8 cellular contexts compared by ENCODE assay signal in the genomic region with DNA sequence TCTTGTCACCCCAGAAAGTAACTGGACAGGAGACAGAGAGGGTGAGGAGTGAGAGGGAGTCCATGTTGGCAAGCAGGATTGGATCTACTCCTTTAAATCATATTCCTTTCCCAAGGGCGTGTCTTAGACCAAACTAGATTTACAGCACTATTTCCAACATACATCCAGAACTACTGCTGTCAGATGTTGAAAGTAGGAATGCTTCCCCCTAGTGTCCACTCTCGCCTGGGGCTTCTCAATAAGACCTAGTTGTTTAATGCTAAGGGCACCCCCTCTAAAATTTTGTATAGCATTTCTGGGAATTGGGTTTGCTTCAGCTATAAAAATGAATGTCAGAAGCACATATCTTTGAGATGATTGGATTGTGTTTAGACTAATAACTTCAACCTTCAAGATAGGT. TPM values are rescaled to one million over a fixed set of nuclear protein-coding genes. Genes with fewer than 3 reads are reported as not detected.
DNase-seq lines count a peak whose midpoint lies in the region; ATAC-seq and TF ChIP-seq lines count a peak whose summit lies in the region.

No MANE protein-coding gene starts in this region.

- H3K9me3 ChIP-seq in WERI-Rb-1 (ENCODE audit: severe bottlenecking) = no peaks in the 10 kb centered on the region
- H3K9me3 ChIP-seq in gastrocnemius medialis = no peaks in the 10 kb centered on the region

- H3K36me3 ChIP-seq in WERI-Rb-1 (peaks cover 70% of the 10 kb centered on the region), gastrocnemius medialis (peaks cover 0 to 15% of the 10 kb centered on the region in 2 donors)

- TF ChIP-seq POLR2A in gastrocnemius medialis (IDR thresholded peaks at IDR 0.05) = no peak

- no peaks in the 10 kb centered on the region for H3K4me1 ChIP-seq in gastrocnemius medialis

- intact Hi-C loops in gastrocnemius medialis (cut with DNase I; ENCODE audit: low total_unique reads) = loop anchor here (2.0 to 5.0 kb wide), 2 partner anchors 89 to 241 kb away; no protein-coding TSS in a partner anchor

- H3K4me3 ChIP-seq in HFF-Myc (replicated peaks; ENCODE audit: low read depth, low read length) (no peak overlapping the region), WERI-Rb-1 (ENCODE audit: low read depth, low read length) (no peak overlapping the region), foreskin fibroblast (ENCODE audit: low read depth in 1 of 2, low read length in 2 of 2) (no peak overlapping the region), gastrocnemius medialis (no peak overlapping the region)

- in situ Hi-C loops in gastrocnemius medialis (cut with MboI; ENCODE audit: low sequenced_read_pairs in 4 of 4) = loop anchor here in 3 of 4 donors (5.0 to 25.0 kb wide), 3 partner anchors 91 to 289 kb away; a partner anchor contains a TSS

- DNase-seq in DMS 273 (lab: John Stamatoyannopoulos, UW; ENCODE audit: unreplicated experiment) = peak; percentile 66
- no peak for DNase-seq in DMS 273 treated with DMSO at 0.1 percent for 48 hours (lab: John Stamatoyannopoulos, UW)
- DNase-seq in HFF-Myc (ENCODE audit: extremely low read depth, low read depth) = peak; percentile 11
- peak; percentile 41 for DNase-seq in WERI-Rb-1
- DNase-seq in foreskin fibroblast = peak in 1 of 2 donors; percentile 72
- no peak for DNase-seq in gastrocnemius medialis

- H3K27me3 ChIP-seq in WERI-Rb-1 (ENCODE audit: insufficient read depth, low read depth, severe bottlenecking) (no peaks in the 10 kb centered on the region), gastrocnemius medialis (no peaks in the 10 kb centered on the region)

- no peak overlapping the region for H3K27ac ChIP-seq in WERI-Rb-1
- H3K27ac ChIP-seq in gastrocnemius medialis = no peak overlapping the region

- ATAC-seq in gastrocnemius medialis = no peak
- no peak for ATAC-seq in GM19324 (IDR thresholded peaks at IDR 0.05; ENCODE audit: low FRiP score, unreplicated experiment)
- ATAC-seq in GM19452 (IDR thresholded peaks at IDR 0.05; ENCODE audit: unreplicated experiment) = no peak

- TF ChIP-seq CTCF in HFF-Myc (IDR thresholded peaks at IDR 0.05; ENCODE audit: low read depth, low read length, missing control alignments) (peak; percentile 50), WERI-Rb-1 (IDR thresholded peaks at IDR 0.05; ENCODE audit: low read depth, low read length) (peak; percentile 55), foreskin fibroblast (IDR thresholded peaks at IDR 0.05; ENCODE audit: low read depth, low read length) (peak; percentile 51), gastrocnemius medialis (IDR thresholded peaks at IDR 0.05 in 4 of 5, conservative IDR thresholded peaks at IDR 0.05 in 1 of 5) (peak in 3 of 5 experiments; percentile 29 to 32 (median 32))

RNA-seq across cellular contexts. Expression of a gene that starts 13.3 kb away (rescaled TPM):
- 1 to 10 TPM; 2.8 to 8.0 (median 7.0) TPM for total RNA-seq in gastrocnemius medialis

RNA-seq across cellular contexts. Expression of a gene that starts 13.4 kb away (rescaled TPM):
- 1 to 10 TPM; 1.4 to 4.3 (median 2.9) TPM for total RNA-seq in gastrocnemius medialis

RNA-seq across cellular contexts. Expression of a gene that starts 58.9 kb away (rescaled TPM):
- 10 to 100 TPM; 15.0 to 21.7 (median 18.5) TPM for total RNA-seq in gastrocnemius medialis

Comparison
In these comparisons a context has a peak if more than half of its experiments do, and no peak if none do; other contexts are left out.
1. DNase-seq: peak in DMS 273 (single experiment), HFF-Myc (single experiment) and WERI-Rb-1 (single experiment); none in DMS 273 treated with DMSO at 0.1 percent for 48 hours (single experiment) and gastrocnemius medialis (0 of 2).
2. Peak in every context shown above with its lines, with median percentiles within 50 percentile points of each other: CTCF ChIP-seq.